Comparison of ENCODE assay signal across 20 cellular contexts in genomic region chr6:106446983-106447382, GRCh38.
DNase-seq lines count a peak whose midpoint lies in the region; ATAC-seq and TF ChIP-seq lines count a peak whose summit lies in the region.
"Had no signal": no experiment of that assay in that cellular context is flagged by ENCODE, and none has a peak within 500 bp of the region (broad histone marks: within the 10 kb centered on the region; RNA-seq: fewer than 3 reads in every experiment).

No MANE protein-coding gene starts in this region.

- H3K4me1 ChIP-seq in Karpas-422 (ENCODE audit: low read length), result peaks cover 19% of the 10 kb centered on the region

- H3K27ac Mint-ChIP-seq in activated B cell treated with CpG ODN at 0.5 μM for 24 hours, result peak overlapping the region; percentile 15
- H3K27ac Mint-ChIP-seq: T-helper 17 cell had no signal

- intact Hi-C loops in activated B cell treated with CpG ODN at 0.5 μM for 24 hours (cut with micrococcal nuclease) (loop anchor here (1.0 kb wide), 3 partner anchors 109 to 161 kb away; no protein-coding TSS in a partner anchor), lower leg skin (cut with DNase I; ENCODE audit: low total_unique reads) (loop anchor here (5.0 kb wide), 2 partner anchors 115 to 530 kb away; no protein-coding TSS in a partner anchor)

- H3K9me3 ChIP-seq in Karpas-422 (ENCODE audit: low read length), result no peaks in the 10 kb centered on the region

- CTCF ChIA-PET in activated B cell treated with CpG ODN at 0.5 μM for 24 hours (lab: Charles Lee), result interaction anchor here (1.0 to 7.0 kb wide), 7 partner anchors 62 to 532 kb away, joined by 3 to 148 read pairs (median 20); no protein-coding TSS in a partner anchor

- peaks cover 16% of the 10 kb centered on the region for H3K4me1 Mint-ChIP-seq in activated B cell treated with CpG ODN at 0.5 μM for 24 hours

- no peaks in the 10 kb centered on the region for H3K79me2 ChIP-seq in Karpas-422 (ENCODE audit: low read length)

- peak overlapping the region; percentile 2; the same call in 1 of the 2 replicates for H2AFZ ChIP-seq in Karpas-422 (ENCODE audit: low read length)
- H2AFZ ChIP-seq: PC-9 had no signal

- ATAC-seq in activated B cell treated with CpG ODN at 0.5 μM for 24 hours (ENCODE audit: low read depth), result no peak
- peak; percentile 14 for ATAC-seq in left lobe of liver
- no peak for ATAC-seq in HG03565 (IDR thresholded peaks at IDR 0.05; ENCODE audit: unreplicated experiment)

- H3K9me2 ChIP-seq in Karpas-422 (replicated peaks; ENCODE audit: insufficient read depth, low read length), result no peaks in the 10 kb centered on the region

- no peak for TF ChIP-seq POLR2A in lower leg skin (IDR thresholded peaks at IDR 0.05)

- peaks cover 5% of the 10 kb centered on the region for H3K27me3 Mint-ChIP-seq in activated B cell treated with CpG ODN at 0.5 μM for 24 hours
- H3K27me3 Mint-ChIP-seq: activated naive CD8-positive, alpha-beta T cell had no signal

- WGBS in lower leg skin, 2 donors, result 54 to 62% methylated on average over 2 of the region's 2 CpGs

- H3K36me3 Mint-ChIP-seq in activated B cell treated with CpG ODN at 0.5 μM for 24 hours (ENCODE audit: low read depth), result no peaks in the 10 kb centered on the region
- H3K36me3 Mint-ChIP-seq: activated naive CD8-positive, alpha-beta T cell; brain had no signal

- H3K4me3 ChIP-seq in Karpas-422 (ENCODE audit: low read length) (no peak overlapping the region), lower leg skin (ENCODE audit: low read depth, poor library complexity, severe bottlenecking) (no peak overlapping the region)
- H3K4me3 ChIP-seq: coronary artery, PC-9 had no signal

- H3K4me2 ChIP-seq in Karpas-422 (ENCODE audit: low read depth, low read length, poor library complexity, severe bottlenecking), result no peak overlapping the region
- H3K4me2 ChIP-seq: PC-9 had no signal

- H3K36me3 ChIP-seq in Karpas-422 (ENCODE audit: insufficient read depth, low read length), result no peaks in the 10 kb centered on the region

- H3K9ac ChIP-seq in Karpas-422 (ENCODE audit: low read length), result no peak overlapping the region

- H3K4me3 Mint-ChIP-seq in activated B cell treated with CpG ODN at 0.5 μM for 24 hours, result no peak overlapping the region
- H3K4me3 Mint-ChIP-seq: activated naive CD8-positive, alpha-beta T cell; brain; T-helper 17 cell had no signal

- no peak for TF ChIP-seq CTCF in 22Rv1 (IDR thresholded peaks at IDR 0.05)
- no peak for TF ChIP-seq CTCF in activated B cell treated with CpG ODN at 0.5 μM for 24 hours (IDR thresholded peaks at IDR 0.05)
- TF ChIP-seq CTCF in lower leg skin (IDR thresholded peaks at IDR 0.05), result no peak

- no peaks in the 10 kb centered on the region for H3K9me3 Mint-ChIP-seq in activated B cell treated with CpG ODN at 0.5 μM for 24 hours

- H4K20me1 ChIP-seq in Karpas-422 (ENCODE audit: insufficient read depth, low read depth, low read length), result no peaks in the 10 kb centered on the region

- DNase-seq in Karpas-422, result no peak
- DNase-seq in activated B cell treated with CpG ODN at 0.5 μM for 24 hours, result no peak
- DNase-seq in left lobe of liver (ENCODE audit: low spot score), result no peak
- DNase-seq in HUDEP-2 (lab: John Stamatoyannopoulos, UW; ENCODE audit: unreplicated experiment in 76 of 76), result no peak
- no peak for DNase-seq in lower leg skin (ENCODE audit: low spot score in 2 of 2)
- DNase-seq in NCI-H2227 treated with DMSO at 0.1 percent for 48 hours (lab: John Stamatoyannopoulos, UW), result no peak
- DNase-seq: activated CD4-positive, CD25-positive, alpha-beta regulatory T cell; KG1; NCI-H2107; PC-9; retina; stimulated activated CD4-positive, alpha-beta T cell treated with anti-CD3 and anti-CD28 coated beads, Interleukin-12 subunit alpha, Interleukin-12 subunit beta, amount 100 ng/mL, for 4 hours; stimulated activated CD8-positive, alpha-beta memory T cell treated with anti-CD3 and anti-CD28 coated beads, Interleukin-4, amount 100 ng/mL, for 48 hours; T-helper 17 cell had no signal

- H3K27me3 ChIP-seq in Karpas-422 (ENCODE audit: low read length), result no peaks in the 10 kb centered on the region

- H3K27ac ChIP-seq in 22Rv1, result peak overlapping the region; percentile 90
- no peak overlapping the region for H3K27ac ChIP-seq in Karpas-422 (ENCODE audit: low read length)
- H3K27ac ChIP-seq: C4-2B, coronary artery, PC-9 had no signal

- POLR2A ChIA-PET in activated B cell treated with CpG ODN at 0.5 μM for 24 hours (lab: Charles Lee), result interaction anchor here (1.3 kb wide), 1 partner anchor 532 kb away, joined by 4 read pairs; no protein-coding TSS in a partner anchor
